ENCODE assay signal across 10 cellular contexts in genomic region chr4:155889036-155889793, GRCh38. TPM values are rescaled to one million over a fixed set of nuclear protein-coding genes. Genes with fewer than 3 reads are reported as not detected.
DNase-seq lines count a peak whose midpoint lies in the region; ATAC-seq and TF ChIP-seq lines count a peak whose summit lies in the region.
"Had no signal": no experiment of that assay in that cellular context is flagged by ENCODE, and none has a peak within 500 bp of the region (broad histone marks: within the 10 kb centered on the region; RNA-seq: fewer than 3 reads in every experiment).

No MANE protein-coding gene starts in this region.

- H3K4me3 ChIP-seq in SK-N-MC (no peak overlapping the region), lung (no peak overlapping the region), mucosa of descending colon (no peak overlapping the region)

- DNase-seq in SK-N-MC (ENCODE audit: low read depth, low spot score) (peak; percentile 37), lung (ENCODE audit: low spot score) (no peak), CD14-positive monocyte (ENCODE audit: low spot score) (no peak), mucosa of descending colon (no peak), HEK293T (ENCODE audit: extremely low spot score) (no peak), dermis blood vessel endothelial cell (no peak)
- DNase-seq: activated naive CD4-positive, alpha-beta T cell treated with anti-CD3 and anti-CD28 coated beads for 36 hours had no signal

- H3K27ac ChIP-seq in SK-N-MC (peak overlapping the region; percentile 54; the same call in 1 of the 2 replicates), lung (ENCODE audit: low read depth in 1 of 2, low read length in 1 of 2) (no peak overlapping the region)

- CTCF ChIA-PET in HEK293T (lab: Yijun Ruan, JAX) = interaction anchor here (0.6 to 0.7 kb wide), 3 partner anchors 37 to 1631 kb away, joined by 3 to 4 read pairs (median 3); no protein-coding TSS in a partner anchor

- H3K9me3 Mint-ChIP-seq in CD14-positive monocyte = peaks cover 0 to 9% (median 5%) of the 10 kb centered on the region in 7 donors
- H3K9me3 Mint-ChIP-seq: activated naive CD4-positive, alpha-beta T cell treated with anti-CD3 and anti-CD28 coated beads for 36 hours had no signal

- H3K27ac Mint-ChIP-seq in CD14-positive monocyte = no peak overlapping the region
- H3K27ac Mint-ChIP-seq: activated naive CD4-positive, alpha-beta T cell treated with anti-CD3 and anti-CD28 coated beads for 36 hours had no signal

- TF ChIP-seq CTCF in lung (IDR thresholded peaks at IDR 0.05; ENCODE audit: control extremely low read depth, extremely low read depth) = no peak
- TF ChIP-seq CTCF in CD14-positive monocyte (IDR thresholded peaks at IDR 0.05) = no peak
- no peak for TF ChIP-seq CTCF in mucosa of descending colon (IDR thresholded peaks at IDR 0.05)

- intact Hi-C loops in CD14-positive monocyte (cut with micrococcal nuclease) = no loop called here
- intact Hi-C loops in mucosa of descending colon (cut with DNase I, micrococcal nuclease) = no loop called here

- no peaks in the 10 kb centered on the region for H3K27me3 Mint-ChIP-seq in CD14-positive monocyte (ENCODE audit: low read depth in 3 of 3)

- H3K36me3 ChIP-seq in SK-N-MC (ENCODE audit: insufficient read depth, low read length) (no peaks in the 10 kb centered on the region), lung (ENCODE audit: control insufficient read depth in 2 of 2, insufficient read depth in 2 of 2, low read length in 2 of 2) (no peaks in the 10 kb centered on the region), mucosa of descending colon (ENCODE audit: low read depth) (no peaks in the 10 kb centered on the region)

- H3K27me3 ChIP-seq in lung (ENCODE audit: control insufficient read depth, insufficient read depth) = no peaks in the 10 kb centered on the region

- H3K4me1 ChIP-seq in lung (ENCODE audit: control insufficient read depth in 2 of 2, insufficient read depth in 2 of 2, low read length in 2 of 2) (no peaks in the 10 kb centered on the region), mucosa of descending colon (ENCODE audit: low read depth) (no peaks in the 10 kb centered on the region)

- no peaks in the 10 kb centered on the region for H3K9me3 ChIP-seq in SK-N-MC (ENCODE audit: low read depth, low read length)
- H3K9me3 ChIP-seq in lung (ENCODE audit: control insufficient read depth in 2 of 2, insufficient read depth in 1 of 2, low read length in 1 of 2) = no peaks in the 10 kb centered on the region
- H3K9me3 ChIP-seq in mucosa of descending colon = no peaks in the 10 kb centered on the region

- no peak overlapping the region for H3K4me3 Mint-ChIP-seq in CD14-positive monocyte
- H3K4me3 Mint-ChIP-seq: activated naive CD4-positive, alpha-beta T cell treated with anti-CD3 and anti-CD28 coated beads for 36 hours had no signal

- 32 to 47% methylated on average over 5 of the region's 5 CpGs for WGBS in lung, 2 donors

- H3K4me1 Mint-ChIP-seq in CD14-positive monocyte = no peaks in the 10 kb centered on the region

- ATAC-seq in GM18861 (IDR thresholded peaks at IDR 0.05; ENCODE audit: unreplicated experiment) = peak; percentile 98
- ATAC-seq in HG03060 (IDR thresholded peaks at IDR 0.05; ENCODE audit: low read depth, unreplicated experiment) = peak; percentile 88
- peak; percentile 81 for ATAC-seq in lung (ENCODE audit: insufficient read depth, low FRiP score)
- ATAC-seq in mucosa of descending colon = no peak

- POLR2A ChIA-PET in HEK293T (lab: Yijun Ruan, JAX) = no interaction called here

- no peaks in the 10 kb centered on the region for H3K36me3 Mint-ChIP-seq in CD14-positive monocyte

- no peak overlapping the region for H3K9ac ChIP-seq in SK-N-MC (ENCODE audit: insufficient read length)

TF ChIP-seq in HEK293T, 16 proteins besides CTCF, POLR2A, EP300 and RAD21:
- TF ChIP-seq ARNT (IDR thresholded peaks at IDR 0.05) (no peak), PKNOX1 (IDR thresholded peaks at IDR 0.05) (no peak), SP1 (IDR thresholded peaks at IDR 0.05) (no peak), FOXK2 (IDR thresholded peaks at IDR 0.05) (no peak), ELF4 (IDR thresholded peaks at IDR 0.05) (no peak), CTBP1 (IDR thresholded peaks at IDR 0.05; ENCODE audit: borderline replicate concordance) (no peak), FOXM1 (IDR thresholded peaks at IDR 0.05; ENCODE audit: borderline replicate concordance) (no peak), TARDBP (IDR thresholded peaks at IDR 0.05) (no peak), BHLHE40 (IDR thresholded peaks at IDR 0.05; ENCODE audit: borderline replicate concordance) (no peak), SUZ12 (IDR thresholded peaks at IDR 0.05) (no peak), ZNF384 (IDR thresholded peaks at IDR 0.05) (no peak), LEF1 (IDR thresholded peaks at IDR 0.05; ENCODE audit: borderline replicate concordance) (no peak), HDGF (IDR thresholded peaks at IDR 0.05; ENCODE audit: borderline replicate concordance) (no peak), L3MBTL2 (conservative IDR thresholded peaks at IDR 0.05) (no peak)

RNA-seq across cellular contexts. Expression of gene TDO2, which starts 14.3 kb away (rescaled TPM):
- total RNA-seq in lung (10 to 100 TPM in 1 of 2 donors, 1 to 10 TPM in 1; 2.6 to 27.4 TPM), mucosa of descending colon (under 1 TPM; 0.35 to 0.70 (median 0.58) TPM), dermis blood vessel endothelial cell (not detected in 2 replicates)
- polyA plus RNA-seq in lung (1 to 10 TPM in 1 of 2 donors, under 1 TPM in 1; 0.43 to 5.6 TPM), CD14-positive monocyte (not detected)
- total RNA-seq: activated naive CD4-positive, alpha-beta T cell treated with anti-CD3 and anti-CD28 coated beads for 36 hours; pulmonary artery endothelial cell had no signal

RNA-seq across cellular contexts. Expression of gene ASIC5, which starts 23.1 kb away (rescaled TPM):
- total RNA-seq in lung = not detected
- polyA plus RNA-seq in lung = not detected
- not detected for polyA plus RNA-seq in CD14-positive monocyte
- total RNA-seq in mucosa of descending colon = not detected
- total RNA-seq in dermis blood vessel endothelial cell = not detected in 2 replicates
- total RNA-seq: activated naive CD4-positive, alpha-beta T cell treated with anti-CD3 and anti-CD28 coated beads for 36 hours; pulmonary artery endothelial cell had no signal
